26 cellular contexts compared by ENCODE assay signal in the genomic region with DNA sequence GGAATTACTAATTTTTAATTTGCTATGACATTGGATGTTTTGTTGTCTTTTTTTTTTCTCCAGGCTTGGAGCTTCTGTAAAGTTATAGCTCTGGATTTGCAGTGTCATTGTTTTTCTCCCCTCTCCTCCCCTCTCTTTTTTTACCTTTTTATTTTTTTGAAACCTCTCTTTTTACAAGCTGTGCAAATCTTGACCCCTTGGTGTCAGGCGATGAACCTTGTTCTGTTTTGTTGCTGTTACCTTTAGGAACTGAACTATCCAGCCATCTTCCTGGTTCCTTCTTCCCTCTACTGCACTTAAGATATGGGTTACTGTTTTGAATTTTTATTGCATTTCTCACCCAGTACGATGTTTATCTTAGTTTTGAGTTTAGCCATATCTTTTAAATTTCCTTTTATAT. TPM values are rescaled to one million over a fixed set of nuclear protein-coding genes. Genes with fewer than 3 reads are reported as not detected.
DNase-seq lines count a peak whose midpoint lies in the region; ATAC-seq and TF ChIP-seq lines count a peak whose summit lies in the region.
"Had no signal": no experiment of that assay in that cellular context is flagged by ENCODE, and none has a peak within 500 bp of the region (broad histone marks: within the 10 kb centered on the region; RNA-seq: fewer than 3 reads in every experiment).

No MANE protein-coding gene starts in this region.

- H3K27me3 ChIP-seq in ACC112 (ENCODE audit: insufficient read depth, low read length) (no peaks in the 10 kb centered on the region), HUES64 (ENCODE audit: insufficient read depth, low read length) (no peaks in the 10 kb centered on the region), iPS-18a (ENCODE audit: control insufficient read depth, insufficient read depth, low read length) (no peaks in the 10 kb centered on the region), neuronal stem cell (ENCODE audit: control insufficient read depth in 3 of 3, insufficient read depth in 3 of 3, low read depth in 1 of 3, low read length in 3 of 3) (no peaks in the 10 kb centered on the region)
- H3K27me3 ChIP-seq: cardiac muscle cell, dorsolateral prefrontal cortex, ovary, sigmoid colon, uterus had no signal

- 67% methylated on average over 1 of the region's 2 CpGs for WGBS in HUES64
- no CpG with 5 or more reads among the region's 2 CpGs for WGBS in neuronal stem cell (ENCODE audit: extremely low coverage in 2 of 2, insufficient read length in 2 of 2, insufficient replicate concordance in 1 of 2), 2 donors

- no peak for DNase-seq in neuronal stem cell (ENCODE audit: low spot score)
- no peak for DNase-seq in NCI-H1048 (lab: John Stamatoyannopoulos, UW)
- no peak for DNase-seq in activated effector memory CD4-positive, alpha-beta T cell treated with Interleukin-2 at 50 U/mL for 16 hours
- DNase-seq in NCI-H1694 treated with DMSO at 0.1 percent for 48 hours (lab: John Stamatoyannopoulos, UW) = no peak
- DNase-seq: activated CD4-positive, alpha-beta T cell treated with anti-CD3 and anti-CD28 coated beads, Interleukin-2, amount 50 U/mL, for 1 hour; activated CD8-positive, alpha-beta memory T cell treated with anti-CD3 and anti-CD28 coated beads, Interleukin-2, amount 50 U/mL, for 48 hours; activated effector memory CD4-positive, alpha-beta T cell treated with anti-CD3 and anti-CD28 coated beads, Interleukin-2, amount 50 U/mL, for 16 hours; amniotic stem cell; dorsolateral prefrontal cortex; GDM1; left ventricle myocardium inferior; NCI-H1105; NCI-H524 treated with DMSO at 0.1 percent for 48 hours; ovary; sigmoid colon; stimulated activated CD4-positive, alpha-beta T cell treated with anti-CD3 and anti-CD28 coated beads, Interleukin-2, amount 100 ng/mL, for 24 hours; T-helper 1 cell; uterus had no signal

- no peak overlapping the region for H2AK5ac ChIP-seq in neuronal stem cell (ENCODE audit: low read depth, low read length)

- H3K14ac ChIP-seq in neuronal stem cell (ENCODE audit: low read length) = no peak overlapping the region

- ATAC-seq in SK-N-SH treated with all-trans-retinoic acid at 6 μM for 48 hours = no peak
- ATAC-seq: esophagus mucosa, HCT116, Right ventricle myocardium inferior had no signal

- H2BK120ac ChIP-seq in neuronal stem cell (ENCODE audit: low read depth, low read length) = no peak overlapping the region

- H3K27ac ChIP-seq in ACC112 (ENCODE audit: low read depth, low read length) (no peak overlapping the region), HUES64 (ENCODE audit: low read depth, low read length) (no peak overlapping the region), iPS-18a (ENCODE audit: low read length) (peak overlapping the region; percentile 42), neuronal stem cell (replicated peaks; ENCODE audit: low read length) (peak overlapping the region; percentile 16)
- H3K27ac ChIP-seq: cardiac muscle cell, dorsolateral prefrontal cortex, left ventricle myocardium inferior, ovary, uterus had no signal

- H3K9ac ChIP-seq in HUES64 (ENCODE audit: low read depth, low read length) = 0 out of 2 replicates have a peak overlapping the region, but pooled peaks have one; percentile 29
- peak overlapping the region; percentile 29 for H3K9ac ChIP-seq in iPS-18a (ENCODE audit: low read length)
- no peak overlapping the region for H3K9ac ChIP-seq in neuronal stem cell (ENCODE audit: low read depth, low read length, poor library complexity)

- peak overlapping the region; percentile 32; the same call in 1 of the 2 replicates for H3K4me3 ChIP-seq in ACC112 (ENCODE audit: low read depth, low read length)
- no peak overlapping the region for H3K4me3 ChIP-seq in HUES64 (ENCODE audit: low read length)
- H3K4me3 ChIP-seq in iPS-18a (ENCODE audit: low read length) = no peak overlapping the region
- H3K4me3 ChIP-seq in neuronal stem cell (ENCODE audit: low read length in 2 of 2) = no peak overlapping the region
- H3K4me3 ChIP-seq: cardiac muscle cell, dorsolateral prefrontal cortex, left ventricle myocardium inferior, ovary, sigmoid colon, uterus had no signal

- no peak overlapping the region for H2AFZ ChIP-seq in ACC112 (ENCODE audit: low read length, unreplicated experiment)
- H2AFZ ChIP-seq in neuronal stem cell (ENCODE audit: low read length) = no peak overlapping the region

- H3K36me3 ChIP-seq in ACC112 (ENCODE audit: insufficient read depth, low read length) = peaks cover 5% of the 10 kb centered on the region; the same call in 1 of the 2 replicates
- H3K36me3 ChIP-seq in HUES64 (ENCODE audit: insufficient read depth, low read length) = no peaks in the 10 kb centered on the region
- H3K36me3 ChIP-seq in iPS-18a (ENCODE audit: control insufficient read depth, low read depth, low read length) = no peaks in the 10 kb centered on the region
- no peaks in the 10 kb centered on the region for H3K36me3 ChIP-seq in neuronal stem cell (replicated peaks in 1 of 2; ENCODE audit: control insufficient read depth in 2 of 2, insufficient read depth in 2 of 2, low read length in 2 of 2)
- H3K36me3 ChIP-seq: cardiac muscle cell, left ventricle myocardium inferior, ovary, sigmoid colon, uterus had no signal

- H2BK5ac ChIP-seq in neuronal stem cell (ENCODE audit: low read length) = no peak overlapping the region

- H3K4me1 ChIP-seq in ACC112 (ENCODE audit: control insufficient read depth, insufficient read depth, low read length, unreplicated experiment) (peaks cover 27% of the 10 kb centered on the region), HUES64 (ENCODE audit: insufficient read depth, low read length) (peaks cover 33% of the 10 kb centered on the region), iPS-18a (ENCODE audit: control insufficient read depth, low read depth, low read length) (peaks cover 13% of the 10 kb centered on the region), neuronal stem cell (ENCODE audit: control insufficient read depth in 2 of 2, insufficient read depth in 1 of 2, low read depth in 1 of 2, low read length in 2 of 2) (peaks cover 0 to 5% of the 10 kb centered on the region in 2 donors)
- H3K4me1 ChIP-seq: uterus had no signal

- H3K9me3 ChIP-seq in HUES64 (ENCODE audit: insufficient read depth, low read depth, low read length) = no peaks in the 10 kb centered on the region
- H3K9me3 ChIP-seq in iPS-18a (ENCODE audit: control insufficient read depth, low read depth, low read length) = no peaks in the 10 kb centered on the region
- H3K9me3 ChIP-seq in neuronal stem cell (replicated peaks in 1 of 2; ENCODE audit: control insufficient read depth in 2 of 2, insufficient read depth in 1 of 2, low read depth in 1 of 2, low read length in 2 of 2) = peaks cover 0 to 16% of the 10 kb centered on the region in 2 donors
- H3K9me3 ChIP-seq: ovary, sigmoid colon, uterus had no signal

- no peak overlapping the region for H3K4me2 ChIP-seq in neuronal stem cell (ENCODE audit: insufficient read depth, low read length, poor library complexity, severe bottlenecking)

- H3K79me2 ChIP-seq in ACC112 (ENCODE audit: control insufficient read depth, insufficient read depth, low read length, unreplicated experiment) = peaks cover 93% of the 10 kb centered on the region

- H3K4ac ChIP-seq in neuronal stem cell (ENCODE audit: low read length) = no peak overlapping the region

- H3K18ac ChIP-seq in neuronal stem cell (ENCODE audit: low read length) = no peak overlapping the region

- H4K8ac ChIP-seq in neuronal stem cell (ENCODE audit: low read depth, low read length) = no peak overlapping the region

- no peaks in the 10 kb centered on the region for H3K79me1 ChIP-seq in neuronal stem cell (ENCODE audit: low read depth, low read length)

- H4K91ac ChIP-seq in neuronal stem cell (ENCODE audit: low read depth, low read length, poor library complexity) = no peak overlapping the region

- H2BK12ac ChIP-seq in neuronal stem cell (ENCODE audit: low read length) = no peak overlapping the region

- H3K23ac ChIP-seq in neuronal stem cell (ENCODE audit: low read depth, low read length, poor library complexity) = no peak overlapping the region

- no peak overlapping the region for H2BK15ac ChIP-seq in neuronal stem cell (ENCODE audit: low read length)

TF ChIP-seq in SK-N-SH treated with all-trans-retinoic acid at 6 μM for 48 hours, 23 proteins besides CTCF, POLR2A, EP300 and RAD21:
- no peak for TF ChIP-seq ZFP30 (CRISPR knock-in tag; IDR thresholded peaks at IDR 0.05)
- TF ChIP-seq GLIS3 (CRISPR knock-in tag; IDR thresholded peaks at IDR 0.05) = no peak
- TF ChIP-seq ZC3H10 (CRISPR knock-in tag; IDR thresholded peaks at IDR 0.05) = no peak
- no peak for TF ChIP-seq ZNF8 (CRISPR knock-in tag; IDR thresholded peaks at IDR 0.05)

RNA-seq across cellular contexts. Expression of gene KTN1, which starts 13.7 kb away (rescaled TPM):
- polyA plus RNA-seq in HUES64 (2013, experiment 1 of 2) = 90.4 TPM
- 98.9 TPM for polyA plus RNA-seq in HUES64 (2013, experiment 2 of 2)
- polyA plus RNA-seq in neuronal stem cell (2013, experiment 1 of 2) = 187 TPM
- 194 TPM for polyA plus RNA-seq in neuronal stem cell (2013, experiment 2 of 2)

Comparison
In these comparisons a context has a peak if more than half of its experiments do, and no peak if none do; other contexts are left out.
1. H3K27ac ChIP-seq: peak in iPS-18a (single experiment) and neuronal stem cell (single experiment); none in ACC112 (single experiment) and HUES64 (single experiment).